Comparison of ENCODE assay signal across 10 cellular contexts in the genomic region with DNA sequence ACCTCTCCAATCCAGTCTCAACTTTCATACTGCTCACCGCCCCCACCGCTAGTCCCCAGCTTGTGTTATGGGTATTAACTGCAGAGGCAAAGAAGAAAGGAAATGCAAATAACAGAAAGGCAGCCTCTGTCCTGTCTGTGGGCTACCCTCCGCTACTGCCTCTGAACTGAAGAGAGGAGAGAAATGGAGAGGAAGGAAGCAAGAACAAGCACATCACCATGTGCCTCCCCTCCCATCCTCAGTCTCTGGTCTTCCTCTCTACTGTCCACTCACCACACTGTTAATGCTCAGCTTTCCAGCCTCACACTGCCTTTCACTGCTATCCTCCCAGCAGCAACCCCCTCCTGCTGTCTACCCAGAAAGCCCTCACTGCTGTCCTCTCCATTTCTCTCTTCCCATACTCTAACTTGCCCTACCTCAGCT.
DNase-seq lines count a peak whose midpoint lies in the region; ATAC-seq and TF ChIP-seq lines count a peak whose summit lies in the region.
"Had no signal": no experiment of that assay in that cellular context is flagged by ENCODE, and none has a peak within 500 bp of the region (broad histone marks: within the 10 kb centered on the region; RNA-seq: fewer than 3 reads in every experiment).

No MANE protein-coding gene starts in this region.

- H3K4me3 Mint-ChIP-seq in endodermal cell: no peak overlapping the region
- H3K4me3 Mint-ChIP-seq: activated B cell treated with CpG ODN at 0.5 μM for 24 hours had no signal

- no peak overlapping the region for H3K27ac ChIP-seq in endodermal cell (ENCODE audit: low read depth, low read length)

- H3K9ac ChIP-seq in endodermal cell (ENCODE audit: extremely low read depth, low read length, poor library complexity, severe bottlenecking): no peak overlapping the region

- no peaks in the 10 kb centered on the region for H3K27me3 Mint-ChIP-seq in endodermal cell (ENCODE audit: insufficient read depth)
- H3K27me3 Mint-ChIP-seq: activated B cell treated with CpG ODN at 0.5 μM for 24 hours had no signal

- no peaks in the 10 kb centered on the region for H3K4me1 ChIP-seq in endodermal cell (ENCODE audit: control insufficient read depth, insufficient read depth, low read length)

- TF ChIP-seq CTCF in GM06990 (IDR thresholded peaks at IDR 0.05; ENCODE audit: insufficient read depth, low read length, poor library complexity, severe bottlenecking) (no peak), endodermal cell (conservative IDR thresholded peaks at IDR 0.05) (no peak)

- no peaks in the 10 kb centered on the region for H3K27me3 ChIP-seq in GM06990 (replicated peaks; ENCODE audit: control insufficient read depth, insufficient read depth, low read length)
- no peaks in the 10 kb centered on the region for H3K27me3 ChIP-seq in endodermal cell (ENCODE audit: control insufficient read depth, insufficient read depth, low read length, poor library complexity, severe bottlenecking)

- H3K9me3 ChIP-seq in endodermal cell (ENCODE audit: control insufficient read depth, low read length): peaks cover 14% of the 10 kb centered on the region

- H3K36me3 Mint-ChIP-seq in endodermal cell (ENCODE audit: low read depth): peaks cover 8% of the 10 kb centered on the region

- H3K27ac Mint-ChIP-seq in endodermal cell: peak overlapping the region; percentile 26
- H3K27ac Mint-ChIP-seq: activated B cell treated with CpG ODN at 0.5 μM for 24 hours had no signal

- H3K4me3 ChIP-seq in GM06990 (replicated peaks; ENCODE audit: low read depth, low read length) (no peak overlapping the region), endodermal cell (ENCODE audit: low read length) (no peak overlapping the region)

- H3K36me3 ChIP-seq in GM06990 (ENCODE audit: control insufficient read depth, insufficient read depth, low read length): peaks cover 10% of the 10 kb centered on the region
- no peaks in the 10 kb centered on the region for H3K36me3 ChIP-seq in endodermal cell (ENCODE audit: control insufficient read depth, insufficient read depth, low read length)

- DNase-seq in GM06990 (ENCODE audit: extremely low read depth, insufficient read length): peak; percentile 46
- peak; percentile 57 for DNase-seq in endodermal cell
- DNase-seq in NCI-H2081 (lab: John Stamatoyannopoulos, UW): no peak
- no peak for DNase-seq in NCI-H187 treated with DMSO at 0.1 percent for 48 hours (lab: John Stamatoyannopoulos, UW)
- DNase-seq: activated B cell treated with CpG ODN at 0.5 μM for 24 hours; stimulated activated naive CD4-positive, alpha-beta T cell had no signal

- peaks cover 7% of the 10 kb centered on the region for H3K9me3 Mint-ChIP-seq in endodermal cell

- peaks cover 10% of the 10 kb centered on the region for H3K4me1 Mint-ChIP-seq in endodermal cell

- WGBS in endodermal cell (ENCODE audit: insufficient coverage in 1 of 2, insufficient read length in 1 of 2), 2 experiments: 79 to 100% methylated on average over 1 to 3 of the region's 3 CpGs

- ATAC-seq in GM19452 (IDR thresholded peaks at IDR 0.05; ENCODE audit: unreplicated experiment): peak; percentile 44
- peak; percentile 51 for ATAC-seq in HG03460 (IDR thresholded peaks at IDR 0.05; ENCODE audit: unreplicated experiment)
- ATAC-seq in HG03439 (IDR thresholded peaks at IDR 0.05; ENCODE audit: unreplicated experiment): no peak
- ATAC-seq in GM18873 (IDR thresholded peaks at IDR 0.05; ENCODE audit: low FRiP score, unreplicated experiment): no peak

Comparison
In these comparisons a context has a peak if more than half of its experiments do, and no peak if none do; other contexts are left out.
1. DNase-seq: peak in GM06990 (single experiment) and endodermal cell (single experiment); none in NCI-H2081 (0 of 2) and NCI-H187 treated with DMSO at 0.1 percent for 48 hours (single experiment).
2. ATAC-seq: peak in GM19452 (single experiment) and HG03460 (single experiment); none in HG03439 (single experiment) and GM18873 (single experiment).